8 cellular contexts compared by ENCODE assay signal in the genomic region with DNA sequence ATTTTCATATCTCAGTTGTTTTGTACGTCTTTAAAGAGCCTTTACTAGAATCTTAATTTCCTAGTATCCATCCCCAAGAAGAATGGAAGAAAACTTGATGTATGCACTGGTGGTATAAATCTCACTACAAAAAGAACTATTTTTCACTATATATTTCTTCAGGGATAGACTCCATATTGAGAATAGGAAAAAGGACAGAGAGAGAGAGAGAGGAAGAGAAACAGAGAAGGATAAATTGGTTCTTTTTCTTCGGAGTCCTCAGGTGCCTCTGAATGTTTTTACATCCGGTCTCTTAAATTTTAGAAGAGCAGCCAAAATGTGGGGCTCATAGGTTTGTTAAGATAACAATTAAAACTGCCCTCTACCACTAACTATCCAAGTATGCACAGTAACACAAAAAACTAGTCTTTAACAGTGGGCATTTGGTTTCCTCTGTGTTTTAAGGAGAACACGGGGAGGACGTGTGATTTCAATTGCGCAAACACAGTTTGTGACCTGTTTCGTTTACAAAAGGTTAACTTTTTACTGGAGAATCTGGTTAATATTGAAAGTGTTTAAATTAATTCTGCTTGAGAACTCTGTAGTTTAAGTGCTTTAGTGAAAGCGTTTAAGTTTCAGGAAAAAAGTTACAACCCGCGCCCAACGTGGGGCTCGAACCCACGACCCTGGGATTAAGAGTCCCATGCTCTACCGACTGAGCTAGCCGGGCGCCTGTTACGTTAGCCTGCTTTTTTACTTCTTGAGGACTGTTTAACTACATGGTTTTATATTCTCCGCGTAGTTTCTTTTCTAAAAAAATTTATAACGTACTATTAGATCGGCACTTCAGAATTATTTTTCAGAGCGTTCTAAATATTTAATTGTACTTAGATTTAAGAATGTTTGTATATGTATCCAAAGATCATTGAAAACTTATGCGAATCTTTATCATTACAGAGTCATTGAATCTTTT. TPM values are rescaled to one million over a fixed set of nuclear protein-coding genes. Genes with fewer than 3 reads are reported as not detected.
A peak's percentile ranks its signal among the peaks of the same experiment; 100 is the strongest.
DNase-seq lines count a peak whose midpoint lies in the region; TF ChIP-seq lines count a peak whose summit lies in the region.

No MANE protein-coding gene starts in this region.

- H3K4me1 Mint-ChIP-seq in activated CD4-positive, alpha-beta T cell treated with anti-CD3 and anti-CD28 coated beads, Interleukin-2, amount 10 ng/mL, durations not matched to agents 7 days and 5 days = peaks cover 22% of the 10 kb centered on the region

- no peak overlapping the region for H3K27ac Mint-ChIP-seq in activated CD4-positive, alpha-beta T cell treated with anti-CD3 and anti-CD28 coated beads, Interleukin-2, amount 10 ng/mL, durations not matched to agents 7 days and 5 days

- DNase-seq in AML-193 (lab: John Stamatoyannopoulos, UW) (peak; percentile 39 to 55), H7 (peak; percentile 27), NCI-H2227 treated with DMSO at 0.1 percent for 48 hours (lab: John Stamatoyannopoulos, UW) (peak; percentile 82), dermis microvascular lymphatic vessel endothelial cell (ENCODE audit: low read depth in 2 of 2) (peak; percentile 62 to 70), occipital lobe (lab: John Stamatoyannopoulos, UW) (no peak)
- DNase-seq in activated CD4-positive, alpha-beta T cell treated with anti-CD3 and anti-CD28 coated beads, Interleukin-2, amount 10 ng/mL, durations not matched to agents 7 days and 5 days = peak; percentile 79
- DNase-seq in stimulated activated CD4-positive, alpha-beta T cell treated with anti-CD3 and anti-CD28 coated beads, Interleukin-4, amount 100 ng/mL, for 1 hour = peak; percentile 79

- TF ChIP-seq CTCF in liver (IDR thresholded peaks at IDR 0.05; ENCODE audit: low read depth, low read length, missing input control) = no peak

- POLR2A ChIA-PET in activated CD4-positive, alpha-beta T cell treated with anti-CD3 and anti-CD28 coated beads, Interleukin-2, amount 10 ng/mL, durations not matched to agents 7 days and 5 days (lab: Charles Lee) = no interaction called here

- CTCF ChIA-PET in activated CD4-positive, alpha-beta T cell treated with anti-CD3 and anti-CD28 coated beads, Interleukin-2, amount 10 ng/mL, durations not matched to agents 7 days and 5 days (lab: Charles Lee) = no interaction called here

- H3K36me3 Mint-ChIP-seq in activated CD4-positive, alpha-beta T cell treated with anti-CD3 and anti-CD28 coated beads, Interleukin-2, amount 10 ng/mL, durations not matched to agents 7 days and 5 days (ENCODE audit: low read depth) = peaks cover under 1% of the 10 kb centered on the region

- H3K27ac ChIP-seq in liver (ENCODE audit: low read depth in 1 of 2, low read length in 2 of 2) = peak overlapping the region; percentile 94 to 98

- H3K4me1 ChIP-seq in liver (ENCODE audit: control insufficient read depth in 4 of 4, insufficient read depth in 4 of 4, low read length in 3 of 4) = peaks cover 0 to 30% (median 14%) of the 10 kb centered on the region in 4 donors

- WGBS in liver = under 1% methylated on average over 23 of the region's 23 CpGs

- no peaks in the 10 kb centered on the region for H3K27me3 Mint-ChIP-seq in activated CD4-positive, alpha-beta T cell treated with anti-CD3 and anti-CD28 coated beads, Interleukin-2, amount 10 ng/mL, durations not matched to agents 7 days and 5 days

- H3K27me3 ChIP-seq in H7 (ENCODE audit: control insufficient read depth, insufficient read depth, low read length) = no peaks in the 10 kb centered on the region
- H3K27me3 ChIP-seq in liver (ENCODE audit: control insufficient read depth in 4 of 4, insufficient read depth in 4 of 4, low read length in 3 of 4) = no peaks in the 10 kb centered on the region

- peak in 1 of 2 donors; percentile 17 for TF ChIP-seq RAD21 in liver (IDR thresholded peaks at IDR 0.05)

- H3K4me3 Mint-ChIP-seq in activated CD4-positive, alpha-beta T cell treated with anti-CD3 and anti-CD28 coated beads, Interleukin-2, amount 10 ng/mL, durations not matched to agents 7 days and 5 days = no peak overlapping the region

- peak overlapping the region; percentile 88 to 99 for H3K9ac ChIP-seq in liver (ENCODE audit: low read depth in 1 of 2, low read length in 2 of 2)

- H3K9me3 Mint-ChIP-seq in activated CD4-positive, alpha-beta T cell treated with anti-CD3 and anti-CD28 coated beads, Interleukin-2, amount 10 ng/mL, durations not matched to agents 7 days and 5 days = no peaks in the 10 kb centered on the region

- peak overlapping the region; percentile 61 for H3K4me3 ChIP-seq in H7 (ENCODE audit: insufficient read depth, low read depth, low read length)
- H3K4me3 ChIP-seq in liver (ENCODE audit: low read depth in 1 of 3, low read length in 3 of 3) = peak overlapping the region; percentile 47 to 84 (median 64)

- H3K9me3 ChIP-seq in liver (ENCODE audit: control insufficient read depth in 4 of 4, low read length in 3 of 4) = no peaks in the 10 kb centered on the region

- H3K36me3 ChIP-seq in H7 (replicated peaks; ENCODE audit: control insufficient read depth, insufficient read depth, low read length) = no peaks in the 10 kb centered on the region
- no peaks in the 10 kb centered on the region for H3K36me3 ChIP-seq in liver (ENCODE audit: control insufficient read depth in 4 of 4, insufficient read depth in 3 of 4, low read depth in 1 of 4, low read length in 3 of 4)

TF ChIP-seq in liver, 16 proteins besides CTCF, POLR2A, EP300 and RAD21 (continues in another document):
- TF ChIP-seq, protein P1, sequence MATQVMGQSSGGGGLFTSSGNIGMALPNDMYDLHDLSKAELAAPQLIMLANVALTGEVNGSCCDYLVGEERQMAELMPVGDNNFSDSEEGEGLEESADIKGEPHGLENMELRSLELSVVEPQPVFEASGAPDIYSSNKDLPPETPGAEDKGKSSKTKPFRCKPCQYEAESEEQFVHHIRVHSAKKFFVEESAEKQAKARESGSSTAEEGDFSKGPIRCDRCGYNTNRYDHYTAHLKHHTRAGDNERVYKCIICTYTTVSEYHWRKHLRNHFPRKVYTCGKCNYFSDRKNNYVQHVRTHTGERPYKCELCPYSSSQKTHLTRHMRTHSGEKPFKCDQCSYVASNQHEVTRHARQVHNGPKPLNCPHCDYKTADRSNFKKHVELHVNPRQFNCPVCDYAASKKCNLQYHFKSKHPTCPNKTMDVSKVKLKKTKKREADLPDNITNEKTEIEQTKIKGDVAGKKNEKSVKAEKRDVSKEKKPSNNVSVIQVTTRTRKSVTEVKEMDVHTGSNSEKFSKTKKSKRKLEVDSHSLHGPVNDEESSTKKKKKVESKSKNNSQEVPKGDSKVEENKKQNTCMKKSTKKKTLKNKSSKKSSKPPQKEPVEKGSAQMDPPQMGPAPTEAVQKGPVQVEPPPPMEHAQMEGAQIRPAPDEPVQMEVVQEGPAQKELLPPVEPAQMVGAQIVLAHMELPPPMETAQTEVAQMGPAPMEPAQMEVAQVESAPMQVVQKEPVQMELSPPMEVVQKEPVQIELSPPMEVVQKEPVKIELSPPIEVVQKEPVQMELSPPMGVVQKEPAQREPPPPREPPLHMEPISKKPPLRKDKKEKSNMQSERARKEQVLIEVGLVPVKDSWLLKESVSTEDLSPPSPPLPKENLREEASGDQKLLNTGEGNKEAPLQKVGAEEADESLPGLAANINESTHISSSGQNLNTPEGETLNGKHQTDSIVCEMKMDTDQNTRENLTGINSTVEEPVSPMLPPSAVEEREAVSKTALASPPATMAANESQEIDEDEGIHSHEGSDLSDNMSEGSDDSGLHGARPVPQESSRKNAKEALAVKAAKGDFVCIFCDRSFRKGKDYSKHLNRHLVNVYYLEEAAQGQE (IDR thresholded peaks at IDR 0.05) = peak; percentile 68
- TF ChIP-seq FOXA2 (IDR thresholded peaks at IDR 0.05) (peak; percentile 30), TAF1 (conservative IDR thresholded peaks at IDR 0.05) (no peak), HNF4G (IDR thresholded peaks at IDR 0.05) (peak; percentile 25), FOXA1 (IDR thresholded peaks at IDR 0.05) (peak; percentile 23), SP1 (IDR thresholded peaks at IDR 0.05) (no peak), JUND (IDR thresholded peaks at IDR 0.05) (peak in 1 of 2 donors; percentile 73), EGR1 (IDR thresholded peaks at IDR 0.05; ENCODE audit: low read depth in 2 of 2) (no peak)
- TF ChIP-seq, protein P2, sequence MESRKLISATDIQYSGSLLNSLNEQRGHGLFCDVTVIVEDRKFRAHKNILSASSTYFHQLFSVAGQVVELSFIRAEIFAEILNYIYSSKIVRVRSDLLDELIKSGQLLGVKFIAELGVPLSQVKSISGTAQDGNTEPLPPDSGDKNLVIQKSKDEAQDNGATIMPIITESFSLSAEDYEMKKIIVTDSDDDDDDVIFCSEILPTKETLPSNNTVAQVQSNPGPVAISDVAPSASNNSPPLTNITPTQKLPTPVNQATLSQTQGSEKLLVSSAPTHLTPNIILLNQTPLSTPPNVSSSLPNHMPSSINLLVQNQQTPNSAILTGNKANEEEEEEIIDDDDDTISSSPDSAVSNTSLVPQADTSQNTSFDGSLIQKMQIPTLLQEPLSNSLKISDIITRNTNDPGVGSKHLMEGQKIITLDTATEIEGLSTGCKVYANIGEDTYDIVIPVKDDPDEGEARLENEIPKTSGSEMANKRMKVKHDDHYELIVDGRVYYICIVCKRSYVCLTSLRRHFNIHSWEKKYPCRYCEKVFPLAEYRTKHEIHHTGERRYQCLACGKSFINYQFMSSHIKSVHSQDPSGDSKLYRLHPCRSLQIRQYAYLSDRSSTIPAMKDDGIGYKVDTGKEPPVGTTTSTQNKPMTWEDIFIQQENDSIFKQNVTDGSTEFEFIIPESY (IDR thresholded peaks at IDR 0.05) = peak; percentile 65

RNA-seq across cellular contexts. Expression of a gene that starts 5.1 kb away (rescaled TPM):
- total RNA-seq in H7 (2014; rRNA removed; shearing (Covaris generic)) = 132 and 136 TPM in 2 replicates
- total RNA-seq in activated CD4-positive, alpha-beta T cell treated with anti-CD3 and anti-CD28 coated beads, Interleukin-2, amount 10 ng/mL, durations not matched to agents 7 days and 5 days = 100 to 1,000 TPM; 233 to 245 TPM
- 106 and 120 TPM in 2 replicates for total RNA-seq in dermis microvascular lymphatic vessel endothelial cell
- 100 to 1,000 TPM in 1 of 2 donors, 10 to 100 TPM in 1; 54.6 to 120 TPM for total RNA-seq in liver
- polyA plus RNA-seq in liver = 100 to 1,000 TPM; 106 to 192 TPM
- total RNA-seq in occipital lobe = 42.9 TPM

RNA-seq across cellular contexts. Expression of a gene that starts 39.6 kb away (rescaled TPM):
- 40.9 and 46.2 TPM in 2 replicates for total RNA-seq in H7 (2014; rRNA removed; shearing (Covaris generic))
- 10 to 100 TPM; 39.2 to 46.3 TPM for total RNA-seq in activated CD4-positive, alpha-beta T cell treated with anti-CD3 and anti-CD28 coated beads, Interleukin-2, amount 10 ng/mL, durations not matched to agents 7 days and 5 days
- total RNA-seq in dermis microvascular lymphatic vessel endothelial cell (24.9 and 27.7 TPM in 2 replicates), liver (10 to 100 TPM; 19.2 to 29.7 TPM), occipital lobe (144 TPM)
- polyA plus RNA-seq in liver = 10 to 100 TPM; 20.6 to 42.0 TPM

RNA-seq across cellular contexts. Expression of a gene that starts 58.8 kb away (rescaled TPM):
- total RNA-seq in H7 (2014; rRNA removed; shearing (Covaris generic)) = 3.5 and 5.9 TPM in 2 replicates
- 10 to 100 TPM; 32.8 to 37.3 TPM for total RNA-seq in activated CD4-positive, alpha-beta T cell treated with anti-CD3 and anti-CD28 coated beads, Interleukin-2, amount 10 ng/mL, durations not matched to agents 7 days and 5 days
- total RNA-seq in dermis microvascular lymphatic vessel endothelial cell = 8.7 and 10.6 TPM in 2 replicates
- total RNA-seq in liver = 10 to 100 TPM; 10.1 to 13.9 TPM
- 10 to 100 TPM in 1 of 2 donors, 1 to 10 TPM in 1; 3.8 to 26.9 TPM for polyA plus RNA-seq in liver
- total RNA-seq in occipital lobe = 64.1 TPM
